In genomic region chr14:21256539-21257394, GRCh38 we compare ENCODE assay signal across 1 cellular context.
TF ChIP-seq lines count a peak whose summit lies in the region.

No MANE protein-coding gene starts in this region.

TF ChIP-seq in HepG2, 621 proteins besides CTCF, POLR2A, EP300 and RAD21 (continued from another document):
- TF ChIP-seq CREB1 (IDR thresholded peaks at IDR 0.05) (0 out of 2 replicates have a peak, but pooled peaks have one; percentile 2), CREB1 (CRISPR knock-in tag; IDR thresholded peaks at IDR 0.05) (no peak), ZXDC (CRISPR knock-in tag; IDR thresholded peaks at IDR 0.05) (0 out of 2 replicates have a peak, but pooled peaks have one; percentile 36), RBM22 (optimal IDR thresholded peaks at IDR 0.05; ENCODE audit: low read length) (peak; percentile 79), ZNF331 (CRISPR knock-in tag; IDR thresholded peaks at IDR 0.05) (0 out of 2 replicates have a peak, but pooled peaks have one; percentile 22), CEBPB (IDR thresholded peaks at IDR 0.05; ENCODE audit: borderline replicate concordance, low read depth, low read length) (peak; percentile 50; the same call in 1 of the 2 replicates)
